In the genomic region with DNA sequence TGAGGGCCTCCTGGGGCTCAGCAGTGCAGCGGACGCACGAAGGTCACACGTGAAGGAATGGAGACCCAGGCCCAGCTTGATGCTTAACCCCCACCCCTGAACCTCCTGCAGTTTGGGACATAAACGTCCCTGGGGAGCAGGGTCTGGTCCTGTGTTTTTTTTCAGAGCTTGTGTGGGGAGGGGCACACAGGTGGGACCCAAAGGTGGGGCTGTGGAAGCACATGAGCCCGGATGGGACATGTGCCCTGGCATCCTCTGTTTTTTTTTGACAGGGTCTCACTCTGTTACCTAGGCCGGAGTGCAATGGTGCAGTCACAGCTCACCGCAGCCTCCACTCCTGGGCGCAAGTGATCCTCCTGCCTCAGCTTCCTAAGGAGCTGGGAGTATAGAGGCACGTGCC, we compare ENCODE assay signal across 21 cellular contexts. TPM values are rescaled to one million over a fixed set of nuclear protein-coding genes. Genes with fewer than 3 reads are reported as not detected.
A peak's percentile ranks its signal among the peaks of the same experiment; 100 is the strongest.
DNase-seq lines count a peak whose midpoint lies in the region; ATAC-seq, FAIRE-seq and TF ChIP-seq lines count a peak whose summit lies in the region.
"Had no signal": no experiment of that assay in that cellular context is flagged by ENCODE, and none has a peak within 500 bp of the region (broad histone marks: within the 10 kb centered on the region; RNA-seq: fewer than 3 reads in every experiment).

No MANE protein-coding gene starts in this region.

- no peak overlapping the region for H4K91ac ChIP-seq in neuronal stem cell (ENCODE audit: low read depth, low read length, poor library complexity)

- no peak overlapping the region for H2AK5ac ChIP-seq in neuronal stem cell (ENCODE audit: low read depth, low read length)

- no peaks in the 10 kb centered on the region for H3K9me3 ChIP-seq in K562 (replicated peaks; ENCODE audit: control insufficient read depth, insufficient read depth, low read depth, low read length)
- H3K9me3 ChIP-seq in neuronal stem cell (replicated peaks in 1 of 2; ENCODE audit: control insufficient read depth in 2 of 2, insufficient read depth in 1 of 2, low read depth in 1 of 2, low read length in 2 of 2): peaks cover 0 to 3% of the 10 kb centered on the region in 2 donors
- H3K9me3 ChIP-seq in PC-9 (ENCODE audit: insufficient read depth, low read depth): no peaks in the 10 kb centered on the region
- H3K9me3 ChIP-seq: A549; BLaER1 treated with 17β-estradiol and CSF1 and Interleukin-3, amounts not matched to agents 10 nM and 100 nM; Caco-2 had no signal

- in situ Hi-C loops in K562 (cut with MboI): no loop called here

- peaks cover 17% of the 10 kb centered on the region for H3K79me1 ChIP-seq in neuronal stem cell (ENCODE audit: low read depth, low read length)

- H2BK120ac ChIP-seq in neuronal stem cell (ENCODE audit: low read depth, low read length): no peak overlapping the region

- no peak overlapping the region for H3K9ac ChIP-seq in K562 (ENCODE audit: insufficient read depth in 1 of 2, low read depth in 2 of 2, low read length in 2 of 2)
- H3K9ac ChIP-seq in neuronal stem cell (ENCODE audit: low read depth, low read length, poor library complexity): no peak overlapping the region
- H3K9ac ChIP-seq: BLaER1 treated with 17β-estradiol and CSF1 and Interleukin-3, amounts not matched to agents 10 nM and 100 nM had no signal

- no peak overlapping the region for H3K18ac ChIP-seq in neuronal stem cell (ENCODE audit: low read length)

- ATAC-seq in K562: no peak
- ATAC-seq: CD8-positive, alpha-beta T cell had no signal

- H3K36me3 ChIP-seq in K562 (ENCODE audit: control insufficient read depth, insufficient read depth, low read length): peaks cover 80% of the 10 kb centered on the region; the same call in 2 of the 3 replicates
- peaks cover 66 to 92% of the 10 kb centered on the region in 2 donors for H3K36me3 ChIP-seq in neuronal stem cell (replicated peaks in 1 of 2; ENCODE audit: control insufficient read depth in 2 of 2, insufficient read depth in 2 of 2, low read length in 2 of 2)
- no peaks in the 10 kb centered on the region for H3K36me3 ChIP-seq in PC-9 (ENCODE audit: low read depth)

- CTCF ChIA-PET in K562 (lab: Yijun Ruan, JAX; ENCODE audit: low intra/inter-chr PET ratio) (no interaction called here), PC-9 (lab: Charles Lee) (no interaction called here)

- DNase-seq in GM12891 (ENCODE audit: insufficient read length, low spot score): no peak
- no peak for DNase-seq in K562 (ENCODE audit: extremely low read depth in 1 of 4, low spot score in 3 of 4)
- no peak for DNase-seq in neuronal stem cell (ENCODE audit: low spot score)
- no peak for DNase-seq in NOMO-1 treated with dmso at 0.1 percent for 144 hours (lab: John Stamatoyannopoulos, UW; ENCODE audit: unreplicated experiment)
- no peak for DNase-seq in PC-9
- no peak for DNase-seq in NCI-H69 (lab: John Stamatoyannopoulos, UW)
- DNase-seq: AML-193; Caco-2; Calu3; CD4-positive, alpha-beta T cell; CD8-positive, alpha-beta T cell; DMS79 treated with DMSO at 0.1 percent for 48 hours; GF-D8 had no signal

- TF ChIP-seq POLR2A in GM12891 (IDR thresholded peaks at IDR 0.05; ENCODE audit: low read depth, low read length) (no peak), K562 (conservative IDR thresholded peaks at IDR 0.05) (no peak; the same call in 1 of the 2 replicates)

- no peak overlapping the region for H2AFZ ChIP-seq in K562 (ENCODE audit: low read depth, low read length)
- no peak overlapping the region for H2AFZ ChIP-seq in neuronal stem cell (ENCODE audit: low read length)
- no peak overlapping the region for H2AFZ ChIP-seq in PC-9

- peaks cover 0 to 2% of the 10 kb centered on the region in 2 experiments; a peak in 3 of 5 replicates for H3K4me1 ChIP-seq in K562 (replicated peaks in 1 of 2; ENCODE audit: control insufficient read depth in 2 of 2, insufficient read depth in 2 of 2, low read length in 2 of 2)
- H3K4me1 ChIP-seq in neuronal stem cell (ENCODE audit: control insufficient read depth in 2 of 2, insufficient read depth in 1 of 2, low read depth in 1 of 2, low read length in 2 of 2): no peaks in the 10 kb centered on the region
- H3K4me1 ChIP-seq in PC-9 (replicated peaks; ENCODE audit: insufficient read depth): no peaks in the 10 kb centered on the region
- H3K4me1 ChIP-seq: A549, Caco-2 had no signal

- H3K4me2 ChIP-seq in K562 (ENCODE audit: insufficient read depth, low read length) (no peak overlapping the region), neuronal stem cell (ENCODE audit: insufficient read depth, low read length, poor library complexity, severe bottlenecking) (no peak overlapping the region), PC-9 (no peak overlapping the region)
- H3K4me2 ChIP-seq: A549; BLaER1 treated with 17β-estradiol and CSF1 and Interleukin-3, amounts not matched to agents 10 nM and 100 nM had no signal

- H3K27ac ChIP-seq in K562 (ENCODE audit: extremely low read depth, low read depth, low read length) (no peak overlapping the region), neuronal stem cell (replicated peaks; ENCODE audit: low read length) (no peak overlapping the region), PC-9 (no peak overlapping the region)
- H3K27ac ChIP-seq: 22Rv1; A549; BLaER1 treated with 17β-estradiol and CSF1 and Interleukin-3, amounts not matched to agents 10 nM and 100 nM; C4-2B had no signal

- TF ChIP-seq CTCF in K562 (IDR thresholded peaks at IDR 0.05 in 2 of 3, conservative IDR thresholded peaks at IDR 0.05 in 1 of 3; ENCODE audit: insufficient read depth in 2 of 3, low read depth in 1 of 3, low read length in 3 of 3): no peak
- TF ChIP-seq CTCF in PC-9 (conservative IDR thresholded peaks at IDR 0.05): no peak

- no peak overlapping the region for H2BK15ac ChIP-seq in neuronal stem cell (ENCODE audit: low read length)

- no peak overlapping the region for H3K14ac ChIP-seq in neuronal stem cell (ENCODE audit: low read length)

- H3K4ac ChIP-seq in neuronal stem cell (ENCODE audit: low read length): no peak overlapping the region

- intact Hi-C loops in K562 (cut with micrococcal nuclease) (no loop called here), PC-9 (cut with micrococcal nuclease; ENCODE audit: unreplicated experiment) (no loop called here)

- peaks cover 4% of the 10 kb centered on the region for H3K9me1 ChIP-seq in K562 (ENCODE audit: control insufficient read depth, insufficient read depth, low read length)

- H3K23ac ChIP-seq in neuronal stem cell (ENCODE audit: low read depth, low read length, poor library complexity): peak overlapping the region; percentile 2

- H3K27me3 ChIP-seq in K562 (ENCODE audit: control insufficient read depth in 2 of 2, insufficient read depth in 2 of 2, low read length in 2 of 2) (no peaks in the 10 kb centered on the region), neuronal stem cell (ENCODE audit: control insufficient read depth in 3 of 3, insufficient read depth in 3 of 3, low read depth in 1 of 3, low read length in 3 of 3) (no peaks in the 10 kb centered on the region), PC-9 (ENCODE audit: insufficient read depth, low read depth) (no peaks in the 10 kb centered on the region)
- H3K27me3 ChIP-seq: BLaER1 treated with 17β-estradiol and CSF1 and Interleukin-3, amounts not matched to agents 10 nM and 100 nM had no signal

- H2BK5ac ChIP-seq in neuronal stem cell (ENCODE audit: low read length): no peak overlapping the region

- no peak for TF ChIP-seq RAD21 in K562 (CRISPR knock-in tag; conservative IDR thresholded peaks at IDR 0.05 in 1 of 2, IDR thresholded peaks at IDR 0.05 in 1 of 2)

- BruUV-seq in K562 (replicated peaks; lab: Mats Ljungman, UMichigan) (no TSS peak), PC-9 (replicated peaks; lab: Mats Ljungman, UMichigan) (no TSS peak)

- H4K20me1 ChIP-seq in K562 (replicated peaks; ENCODE audit: control insufficient read depth, insufficient read depth, low read length): no peaks in the 10 kb centered on the region
- no peaks in the 10 kb centered on the region for H4K20me1 ChIP-seq in PC-9 (ENCODE audit: insufficient read depth)

- H3K4me3 ChIP-seq in K562: no peak overlapping the region
- no peak overlapping the region for H3K4me3 ChIP-seq in neuronal stem cell (ENCODE audit: low read length in 2 of 2)
- no peak overlapping the region for H3K4me3 ChIP-seq in PC-9
- H3K4me3 ChIP-seq: A549; BLaER1 treated with 17β-estradiol and CSF1 and Interleukin-3, amounts not matched to agents 10 nM and 100 nM had no signal

- FAIRE-seq in GM12891 (lab: Jason Lieb, UNC) (no peak), K562 (lab: Jason Lieb, UNC) (no peak)
- FAIRE-seq: A549, D721Med, G401.6, GM12892, GM18507 had no signal

- no peak for TF ChIP-seq EP300 in K562 (IDR thresholded peaks at IDR 0.05; ENCODE audit: low read length)

- POLR2A ChIA-PET in K562 (lab: Yijun Ruan, JAX) (interaction anchor here (1.2 kb wide), 1 partner anchor 8 kb away, joined by 4 read pairs; no protein-coding TSS in a partner anchor), PC-9 (lab: Charles Lee; ENCODE audit: unreplicated experiment) (no interaction called here)

- H3K79me2 ChIP-seq in K562 (ENCODE audit: control insufficient read depth, insufficient read depth, low read length): peaks cover 2% of the 10 kb centered on the region; the same call in 1 of the 3 replicates
- no peaks in the 10 kb centered on the region for H3K79me2 ChIP-seq in PC-9 (ENCODE audit: low read depth)

- no peaks in the 10 kb centered on the region for H3K9me2 ChIP-seq in PC-9 (ENCODE audit: insufficient read depth)

- H2BK12ac ChIP-seq in neuronal stem cell (ENCODE audit: low read length): no peak overlapping the region

- 86% methylated on average over 10 of the region's 10 CpGs for WGBS in K562 (ENCODE audit: insufficient coverage, low coverage, missing lambda C conversion rate)
- WGBS in neuronal stem cell (ENCODE audit: extremely low coverage in 2 of 2, insufficient read length in 2 of 2, insufficient replicate concordance in 1 of 2), 2 donors: no CpG with 5 or more reads among the region's 10 CpGs

- H3F3A ChIP-seq in PC-9 (ENCODE audit: insufficient read depth, low read depth): no peaks in the 10 kb centered on the region

- H4K8ac ChIP-seq in neuronal stem cell (ENCODE audit: low read depth, low read length): peak overlapping the region; percentile 84

RNA-seq across cellular contexts. Expression of a gene that starts 20.5 kb away (rescaled TPM):
- 36.2 TPM for polyA plus RNA-seq in GM12891 (2012; ENCODE audit: low read depth, missing spikeins)
- 23.2 and 58.0 TPM in 2 replicates for total RNA-seq in K562 (2011; cell fraction: chromatin; rRNA removed; ENCODE audit: low replicate concordance)
- 57.5 and 64.5 TPM in 2 replicates for total RNA-seq in K562 (2011; cell fraction: nucleolus; rRNA removed)
- 32.2 and 37.0 TPM in 2 replicates for total RNA-seq in K562 (2011; cell fraction: nucleoplasm; rRNA removed)
- total RNA-seq in K562 (2014; rRNA removed) (49.7 and 63.6 TPM in 2 replicates), K562 (2014; rRNA removed; fragmentation: Illumina TruSeq; extraction: Trizol) (8.6 and 11.0 TPM in 2 replicates), K562 (2015; rRNA removed; fragmentation: Illumina TruSeq; extraction: Trizol) (29.5 and 33.1 TPM in 2 replicates), K562 (2021) (80.8 and 90.2 TPM in 2 replicates), PC-9 (2021) (79.4 and 94.7 TPM in 2 replicates)
- polyA plus RNA-seq in K562 (2011; rRNA removed) (38.2 and 51.7 TPM in 2 replicates), K562 (2014; fragmentation: Illumina TruSeq; extraction: Trizol) (17.5 and 45.2 TPM in 2 replicates), K562 (2014; fragmentation: Nextera tagmentation; extraction: Ambion mirVana) (1 to 10 TPM in 1 of 2 experiments, under 1 TPM in 1; 0.48 to 1.8 TPM), K562 (2014; rRNA removed) (59.4 and 59.7 TPM in 2 replicates)
- 58.6 and 121 TPM in 2 replicates for polyA plus RNA-seq in K562 (2011; cell fraction: cytosol; rRNA removed)
- 54.4 and 74.2 TPM in 2 replicates for polyA plus RNA-seq in K562 (2011; cell fraction: nucleus; rRNA removed)
- polyA plus RNA-seq in K562 (2012): 56.8 and 86.6 TPM in 2 replicates
- polyA minus RNA-seq in K562 (2011; rRNA and poly(A)+ RNA removed): 17.1 and 20.7 TPM in 2 replicates
- polyA minus RNA-seq in K562 (2011; cell fraction: cytosol; rRNA and poly(A)+ RNA removed): 32.3 and 41.4 TPM in 2 replicates
- polyA minus RNA-seq in K562 (2011; cell fraction: nucleus; rRNA and poly(A)+ RNA removed): 14.9 and 15.9 TPM in 2 replicates
- 28.2 TPM for polyA plus RNA-seq in neuronal stem cell (2013, experiment 1 of 2)
- 29.6 TPM for polyA plus RNA-seq in neuronal stem cell (2013, experiment 2 of 2)

RNA-seq across cellular contexts. Expression of a gene that starts 34.7 kb away (rescaled TPM):
- 21.8 TPM for polyA plus RNA-seq in GM12891 (2012; ENCODE audit: low read depth, missing spikeins)
- 122 and 169 TPM in 2 replicates for total RNA-seq in K562 (2011; cell fraction: chromatin; rRNA removed; ENCODE audit: low replicate concordance)
- total RNA-seq in K562 (2011; cell fraction: nucleolus; rRNA removed): 101 and 121 TPM in 2 replicates
- 83.4 and 88.4 TPM in 2 replicates for total RNA-seq in K562 (2011; cell fraction: nucleoplasm; rRNA removed)
- total RNA-seq in K562 (2014; rRNA removed): 61.1 and 78.3 TPM in 2 replicates
- total RNA-seq in K562 (2014; rRNA removed; fragmentation: Illumina TruSeq; extraction: Trizol): 32.5 and 42.6 TPM in 2 replicates
- total RNA-seq in K562 (2015; rRNA removed; fragmentation: Illumina TruSeq; extraction: Trizol): 51.4 and 51.8 TPM in 2 replicates
- 78.6 and 86.9 TPM in 2 replicates for total RNA-seq in K562 (2021)
- polyA plus RNA-seq in K562 (2011; rRNA removed): 32.0 and 35.3 TPM in 2 replicates
- polyA plus RNA-seq in K562 (2011; cell fraction: cytosol; rRNA removed): 33.8 and 95.9 TPM in 2 replicates
- 46.7 and 100 TPM in 2 replicates for polyA plus RNA-seq in K562 (2011; cell fraction: nucleus; rRNA removed)
- 65.6 and 65.8 TPM in 2 replicates for polyA plus RNA-seq in K562 (2012)
- polyA plus RNA-seq in K562 (2014; fragmentation: Illumina TruSeq; extraction: Trizol): 45.2 and 59.3 TPM in 2 replicates
- polyA plus RNA-seq in K562 (2014; fragmentation: Nextera tagmentation; extraction: Ambion mirVana): 1 to 10 TPM; 1.6 to 2.1 TPM
- polyA plus RNA-seq in K562 (2014; rRNA removed): 65.4 and 73.4 TPM in 2 replicates
- 33.8 and 38.5 TPM in 2 replicates for polyA minus RNA-seq in K562 (2011; rRNA and poly(A)+ RNA removed)
- 43.1 and 61.4 TPM in 2 replicates for polyA minus RNA-seq in K562 (2011; cell fraction: cytosol; rRNA and poly(A)+ RNA removed)
- polyA minus RNA-seq in K562 (2011; cell fraction: nucleus; rRNA and poly(A)+ RNA removed): 35.1 and 42.1 TPM in 2 replicates
- 59.2 TPM for polyA plus RNA-seq in neuronal stem cell (2013, experiment 1 of 2)
- 56.4 TPM for polyA plus RNA-seq in neuronal stem cell (2013, experiment 2 of 2)
- total RNA-seq in PC-9 (2021): 24.3 and 30.0 TPM in 2 replicates

RNA-seq across cellular contexts. Expression of a gene that starts 35.0 kb away (rescaled TPM):
- 33.5 TPM for polyA plus RNA-seq in GM12891 (2012; ENCODE audit: low read depth, missing spikeins)
- 18.0 and 40.2 TPM in 2 replicates for total RNA-seq in K562 (2011; cell fraction: chromatin; rRNA removed; ENCODE audit: low replicate concordance)
- total RNA-seq in K562 (2011; cell fraction: nucleolus; rRNA removed): 25.8 and 27.2 TPM in 2 replicates
- 18.5 and 20.0 TPM in 2 replicates for total RNA-seq in K562 (2011; cell fraction: nucleoplasm; rRNA removed)
- total RNA-seq in K562 (2014; rRNA removed): 48.7 and 61.7 TPM in 2 replicates
- total RNA-seq in K562 (2014; rRNA removed; fragmentation: Illumina TruSeq; extraction: Trizol): 10.7 and 12.3 TPM in 2 replicates
- total RNA-seq in K562 (2015; rRNA removed; fragmentation: Illumina TruSeq; extraction: Trizol): 27.9 and 29.4 TPM in 2 replicates
- 39.7 and 45.9 TPM in 2 replicates for total RNA-seq in K562 (2021)
- 14.3 and 21.1 TPM in 2 replicates for polyA plus RNA-seq in K562 (2011; rRNA removed)
- polyA plus RNA-seq in K562 (2011; cell fraction: cytosol; rRNA removed): 10.7 and 15.1 TPM in 2 replicates
- polyA plus RNA-seq in K562 (2011; cell fraction: nucleus; rRNA removed): 32.8 and 44.3 TPM in 2 replicates
- polyA plus RNA-seq in K562 (2012): 29.5 and 31.2 TPM in 2 replicates
- 16.0 and 27.4 TPM in 2 replicates for polyA plus RNA-seq in K562 (2014; fragmentation: Illumina TruSeq; extraction: Trizol)
- polyA plus RNA-seq in K562 (2014; fragmentation: Nextera tagmentation; extraction: Ambion mirVana): under 1 TPM; 0.13 to 0.21 TPM
- polyA plus RNA-seq in K562 (2014; rRNA removed): 39.7 and 50.8 TPM in 2 replicates
- polyA minus RNA-seq in K562 (2011; rRNA and poly(A)+ RNA removed): 9.0 and 10.3 TPM in 2 replicates
- 14.8 and 23.0 TPM in 2 replicates for polyA minus RNA-seq in K562 (2011; cell fraction: cytosol; rRNA and poly(A)+ RNA removed)
- 6.3 and 9.2 TPM in 2 replicates for polyA minus RNA-seq in K562 (2011; cell fraction: nucleus; rRNA and poly(A)+ RNA removed)
- 73.8 TPM for polyA plus RNA-seq in neuronal stem cell (2013, experiment 1 of 2)
- 75.2 TPM for polyA plus RNA-seq in neuronal stem cell (2013, experiment 2 of 2)
- total RNA-seq in PC-9 (2021): 50.8 and 60.2 TPM in 2 replicates

RNA-seq across cellular contexts. Expression of a gene that starts 36.8 kb away (rescaled TPM):
- polyA plus RNA-seq in GM12891 (2012; ENCODE audit: low read depth, missing spikeins): 25.7 TPM
- 74.6 and 119 TPM in 2 replicates for total RNA-seq in K562 (2011; cell fraction: chromatin; rRNA removed; ENCODE audit: low replicate concordance)
- 59.7 and 60.0 TPM in 2 replicates for total RNA-seq in K562 (2011; cell fraction: nucleolus; rRNA removed)
- total RNA-seq in K562 (2011; cell fraction: nucleoplasm; rRNA removed): 58.7 and 78.3 TPM in 2 replicates
- 48.0 and 60.1 TPM in 2 replicates for total RNA-seq in K562 (2014; rRNA removed)
- 6.1 and 9.4 TPM in 2 replicates for total RNA-seq in K562 (2014; rRNA removed; fragmentation: Illumina TruSeq; extraction: Trizol)
- total RNA-seq in K562 (2015; rRNA removed; fragmentation: Illumina TruSeq; extraction: Trizol): 28.6 and 29.1 TPM in 2 replicates
- 72.0 and 75.3 TPM in 2 replicates for total RNA-seq in K562 (2021)
- polyA plus RNA-seq in K562 (2011; rRNA removed): 25.7 and 44.0 TPM in 2 replicates
- polyA plus RNA-seq in K562 (2011; cell fraction: cytosol; rRNA removed): 41.8 and 96.4 TPM in 2 replicates
- polyA plus RNA-seq in K562 (2011; cell fraction: nucleus; rRNA removed): 68.2 and 94.2 TPM in 2 replicates
- 51.2 and 58.7 TPM in 2 replicates for polyA plus RNA-seq in K562 (2012)
- 25.5 and 57.0 TPM in 2 replicates for polyA plus RNA-seq in K562 (2014; fragmentation: Illumina TruSeq; extraction: Trizol)
- polyA plus RNA-seq in K562 (2014; fragmentation: Nextera tagmentation; extraction: Ambion mirVana): 1 to 10 TPM; 1.7 to 2.1 TPM
- 58.5 and 64.7 TPM in 2 replicates for polyA plus RNA-seq in K562 (2014; rRNA removed)
- polyA minus RNA-seq in K562 (2011; rRNA and poly(A)+ RNA removed): 8.2 and 13.7 TPM in 2 replicates
- 31.3 and 36.5 TPM in 2 replicates for polyA minus RNA-seq in K562 (2011; cell fraction: cytosol; rRNA and poly(A)+ RNA removed)
- polyA minus RNA-seq in K562 (2011; cell fraction: nucleus; rRNA and poly(A)+ RNA removed): 17.4 and 22.5 TPM in 2 replicates
- polyA plus RNA-seq in neuronal stem cell (2013, experiment 1 of 2): 88.3 TPM
- 86.1 TPM for polyA plus RNA-seq in neuronal stem cell (2013, experiment 2 of 2)
- 45.8 and 49.2 TPM in 2 replicates for total RNA-seq in PC-9 (2021)
